In genomic region chr9:128504485-128505413, GRCh38 we compare ENCODE assay signal across 1 cellular context.
TF ChIP-seq lines count a peak whose summit lies in the region.

A gene with protein sequence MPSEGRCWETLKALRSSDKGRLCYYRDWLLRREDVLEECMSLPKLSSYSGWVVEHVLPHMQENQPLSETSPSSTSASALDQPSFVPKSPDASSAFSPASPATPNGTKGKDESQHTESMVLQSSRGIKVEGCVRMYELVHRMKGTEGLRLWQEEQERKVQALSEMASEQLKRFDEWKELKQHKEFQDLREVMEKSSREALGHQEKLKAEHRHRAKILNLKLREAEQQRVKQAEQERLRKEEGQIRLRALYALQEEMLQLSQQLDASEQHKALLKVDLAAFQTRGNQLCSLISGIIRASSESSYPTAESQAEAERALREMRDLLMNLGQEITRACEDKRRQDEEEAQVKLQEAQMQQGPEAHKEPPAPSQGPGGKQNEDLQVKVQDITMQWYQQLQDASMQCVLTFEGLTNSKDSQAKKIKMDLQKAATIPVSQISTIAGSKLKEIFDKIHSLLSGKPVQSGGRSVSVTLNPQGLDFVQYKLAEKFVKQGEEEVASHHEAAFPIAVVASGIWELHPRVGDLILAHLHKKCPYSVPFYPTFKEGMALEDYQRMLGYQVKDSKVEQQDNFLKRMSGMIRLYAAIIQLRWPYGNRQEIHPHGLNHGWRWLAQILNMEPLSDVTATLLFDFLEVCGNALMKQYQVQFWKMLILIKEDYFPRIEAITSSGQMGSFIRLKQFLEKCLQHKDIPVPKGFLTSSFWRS (plus strand): TSS chr9:128504719. CDS start chr9:128504806, 87 bp downstream.

TF ChIP-seq in HepG2, 621 proteins besides CTCF, POLR2A, EP300 and RAD21 (continued from another document and continues in another):
- TF ChIP-seq CREB3 (CRISPR knock-in tag; IDR thresholded peaks at IDR 0.05) = 0 out of 2 replicates have a peak, but pooled peaks have one; percentile 53
- TF ChIP-seq PAXIP1 (CRISPR knock-in tag; conservative IDR thresholded peaks at IDR 0.05) = peak; percentile 8
- TF ChIP-seq ELF3 (CRISPR knock-in tag; IDR thresholded peaks at IDR 0.05) = peak; percentile 87
- 0 out of 2 replicates have a peak, but pooled peaks have one; percentile 8 for TF ChIP-seq ZSCAN9 (CRISPR knock-in tag; IDR thresholded peaks at IDR 0.05; ENCODE audit: borderline replicate concordance)
- TF ChIP-seq RORA (CRISPR knock-in tag; IDR thresholded peaks at IDR 0.05) = no peak
- TF ChIP-seq IKZF1 (IDR thresholded peaks at IDR 0.05) = no peak
- peak; percentile 84; the same call in 1 of the 2 replicates for TF ChIP-seq IKZF5 (CRISPR knock-in tag; IDR thresholded peaks at IDR 0.05)
- TF ChIP-seq NCOR1 (IDR thresholded peaks at IDR 0.05; ENCODE audit: borderline replicate concordance, low read length) = no peak
- TF ChIP-seq MED8 (CRISPR knock-in tag; IDR thresholded peaks at IDR 0.05; ENCODE audit: insufficient replicate concordance) = peak; percentile 57
- peak; percentile 94 for TF ChIP-seq YEATS4 (CRISPR knock-in tag; IDR thresholded peaks at IDR 0.05; ENCODE audit: borderline replicate concordance)
- no peak for TF ChIP-seq ZNF20 (CRISPR knock-in tag; IDR thresholded peaks at IDR 0.05)
- TF ChIP-seq XBP1 (CRISPR knock-in tag; IDR thresholded peaks at IDR 0.05) = no peak
- TF ChIP-seq TEAD3 (CRISPR knock-in tag; optimal IDR thresholded peaks at IDR 0.05; ENCODE audit: borderline replicate concordance) = peak; percentile 73
- peak; percentile 76 for TF ChIP-seq ZNF317 (CRISPR knock-in tag; IDR thresholded peaks at IDR 0.05)
- TF ChIP-seq NCOA1 (CRISPR knock-in tag; IDR thresholded peaks at IDR 0.05) = peak; percentile 53
- TF ChIP-seq WIZ (CRISPR knock-in tag; IDR thresholded peaks at IDR 0.05) = no peak
- TF ChIP-seq TP53 (CRISPR knock-in tag; conservative IDR thresholded peaks at IDR 0.05) = 0 out of 2 replicates have a peak, but pooled peaks have one; percentile 44
- TF ChIP-seq TFE3 (CRISPR knock-in tag; IDR thresholded peaks at IDR 0.05) = no peak
- peak; percentile 99 for TF ChIP-seq ZFY (CRISPR knock-in tag; IDR thresholded peaks at IDR 0.05)
- peak; percentile 92 for TF ChIP-seq ELF1 (CRISPR knock-in tag; IDR thresholded peaks at IDR 0.05)
- peak; percentile 95 for TF ChIP-seq SALL2 (CRISPR knock-in tag; IDR thresholded peaks at IDR 0.05)
- peak; percentile 46; the same call in 1 of the 2 replicates for TF ChIP-seq TARDBP (CRISPR knock-in tag; IDR thresholded peaks at IDR 0.05)
- no peak for TF ChIP-seq ONECUT2 (CRISPR knock-in tag; IDR thresholded peaks at IDR 0.05)
- TF ChIP-seq NFE2 (CRISPR knock-in tag; IDR thresholded peaks at IDR 0.05) = no peak
- peak; percentile 68 for TF ChIP-seq ZNF331 (CRISPR knock-in tag; IDR thresholded peaks at IDR 0.05)
- peak; percentile 91 for TF ChIP-seq KDM2A (CRISPR knock-in tag; IDR thresholded peaks at IDR 0.05; ENCODE audit: borderline replicate concordance, low read depth)
- 0 out of 2 replicates have a peak, but pooled peaks have one; percentile 55 for TF ChIP-seq ISX (CRISPR knock-in tag; conservative IDR thresholded peaks at IDR 0.05)
- peak; percentile 81 for TF ChIP-seq NAIF1 (CRISPR knock-in tag; IDR thresholded peaks at IDR 0.05; ENCODE audit: borderline replicate concordance)
- TF ChIP-seq NR2F6 (IDR thresholded peaks at IDR 0.05) = no peak
- TF ChIP-seq NR2F6 (CRISPR knock-in tag; IDR thresholded peaks at IDR 0.05) = peak; percentile 38; the same call in 1 of the 2 replicates
- TF ChIP-seq POGZ (CRISPR knock-in tag; IDR thresholded peaks at IDR 0.05) = peak; percentile 18
- TF ChIP-seq DMAP1 (CRISPR knock-in tag; IDR thresholded peaks at IDR 0.05) = peak; percentile 70
- TF ChIP-seq NRL (CRISPR knock-in tag; IDR thresholded peaks at IDR 0.05; ENCODE audit: borderline replicate concordance) = no peak; the same call in 1 of the 2 replicates
- no peak for TF ChIP-seq RFXANK (CRISPR knock-in tag; IDR thresholded peaks at IDR 0.05)
- TF ChIP-seq ZBTB20 (CRISPR knock-in tag; IDR thresholded peaks at IDR 0.05; ENCODE audit: borderline replicate concordance, low read depth) = no peak; the same call in 1 of the 2 replicates
- peak; percentile 81 for TF ChIP-seq AGO1 (IDR thresholded peaks at IDR 0.05; ENCODE audit: low read depth, low read length, poor library complexity, severe bottlenecking)
- no peak for TF ChIP-seq RARG (CRISPR knock-in tag; IDR thresholded peaks at IDR 0.05; ENCODE audit: low read depth)
- TF ChIP-seq NFIC (IDR thresholded peaks at IDR 0.05; ENCODE audit: low read length) = no peak
- 0 out of 2 replicates have a peak, but pooled peaks have one; percentile 27 for TF ChIP-seq SNAPC2 (CRISPR knock-in tag; IDR thresholded peaks at IDR 0.05)
- peak; percentile 65; the same call in 1 of the 2 replicates for TF ChIP-seq ZNF639 (CRISPR knock-in tag; conservative IDR thresholded peaks at IDR 0.05)
- peak; percentile 36; the same call in 1 of the 2 replicates for TF ChIP-seq SOX5 (CRISPR knock-in tag; IDR thresholded peaks at IDR 0.05; ENCODE audit: borderline replicate concordance)
- no peak for TF ChIP-seq REST (IDR thresholded peaks at IDR 0.05; ENCODE audit: borderline replicate concordance in 1 of 2, low read depth in 1 of 2, low read length in 2 of 2)
- TF ChIP-seq TFDP2 (CRISPR knock-in tag; IDR thresholded peaks at IDR 0.05) = peak; percentile 95
- TF ChIP-seq MXD4 (CRISPR knock-in tag; IDR thresholded peaks at IDR 0.05) = peak; percentile 81
- TF ChIP-seq, protein P1, sequence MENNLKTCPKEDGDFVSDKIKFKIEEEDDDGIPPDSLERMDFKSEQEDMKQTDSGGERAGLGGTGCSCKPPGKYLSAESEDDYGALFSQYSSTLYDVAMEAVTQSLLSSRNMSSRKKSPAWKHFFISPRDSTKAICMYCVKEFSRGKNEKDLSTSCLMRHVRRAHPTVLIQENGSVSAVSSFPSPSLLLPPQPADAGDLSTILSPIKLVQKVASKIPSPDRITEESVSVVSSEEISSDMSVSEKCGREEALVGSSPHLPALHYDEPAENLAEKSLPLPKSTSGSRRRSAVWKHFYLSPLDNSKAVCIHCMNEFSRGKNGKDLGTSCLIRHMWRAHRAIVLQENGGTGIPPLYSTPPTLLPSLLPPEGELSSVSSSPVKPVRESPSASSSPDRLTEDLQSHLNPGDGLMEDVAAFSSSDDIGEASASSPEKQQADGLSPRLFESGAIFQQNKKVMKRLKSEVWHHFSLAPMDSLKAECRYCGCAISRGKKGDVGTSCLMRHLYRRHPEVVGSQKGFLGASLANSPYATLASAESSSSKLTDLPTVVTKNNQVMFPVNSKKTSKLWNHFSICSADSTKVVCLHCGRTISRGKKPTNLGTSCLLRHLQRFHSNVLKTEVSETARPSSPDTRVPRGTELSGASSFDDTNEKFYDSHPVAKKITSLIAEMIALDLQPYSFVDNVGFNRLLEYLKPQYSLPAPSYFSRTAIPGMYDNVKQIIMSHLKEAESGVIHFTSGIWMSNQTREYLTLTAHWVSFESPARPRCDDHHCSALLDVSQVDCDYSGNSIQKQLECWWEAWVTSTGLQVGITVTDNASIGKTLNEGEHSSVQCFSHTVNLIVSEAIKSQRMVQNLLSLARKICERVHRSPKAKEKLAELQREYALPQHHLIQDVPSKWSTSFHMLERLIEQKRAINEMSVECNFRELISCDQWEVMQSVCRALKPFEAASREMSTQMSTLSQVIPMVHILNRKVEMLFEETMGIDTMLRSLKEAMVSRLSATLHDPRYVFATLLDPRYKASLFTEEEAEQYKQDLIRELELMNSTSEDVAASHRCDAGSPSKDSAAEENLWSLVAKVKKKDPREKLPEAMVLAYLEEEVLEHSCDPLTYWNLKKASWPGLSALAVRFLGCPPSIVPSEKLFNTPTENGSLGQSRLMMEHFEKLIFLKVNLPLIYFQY (CRISPR knock-in tag; IDR thresholded peaks at IDR 0.05; ENCODE audit: borderline replicate concordance) = no peak
- peak; percentile 87 for TF ChIP-seq YEATS2 (CRISPR knock-in tag; IDR thresholded peaks at IDR 0.05; ENCODE audit: borderline replicate concordance)
